Comparison of ENCODE assay signal across 16 cellular contexts in genomic region chr9:78566521-78566920, GRCh38.
A peak's percentile ranks its signal among the peaks of the same experiment; 100 is the strongest.
DNase-seq lines count a peak whose midpoint lies in the region; ATAC-seq and TF ChIP-seq lines count a peak whose summit lies in the region.
"Had no signal": no experiment of that assay in that cellular context is flagged by ENCODE, and none has a peak within 500 bp of the region (broad histone marks: within the 10 kb centered on the region; RNA-seq: fewer than 3 reads in every experiment).

No MANE protein-coding gene starts in this region.

- H3K27me3 ChIP-seq in RWPE2 (ENCODE audit: insufficient read depth, poor library complexity, severe bottlenecking) = no peaks in the 10 kb centered on the region
- H3K27me3 ChIP-seq in osteoblast (ENCODE audit: insufficient read depth, low read length) = no peaks in the 10 kb centered on the region
- H3K27me3 ChIP-seq: BE2C, MG63 had no signal

- H3K79me2 ChIP-seq in osteoblast (ENCODE audit: insufficient read depth, low read length) = no peaks in the 10 kb centered on the region

- peak overlapping the region; percentile 87 for H2AFZ ChIP-seq in osteoblast (ENCODE audit: low read length)

- H3K4me1 Mint-ChIP-seq in T-helper 17 cell = no peaks in the 10 kb centered on the region

- H3K4me3 ChIP-seq in RWPE2 (ENCODE audit: severe bottlenecking) (no peak overlapping the region), osteoblast (ENCODE audit: insufficient read depth, low read length) (no peak overlapping the region)
- H3K4me3 ChIP-seq: MG63 had no signal

- H3K4me1 ChIP-seq in RWPE2 (ENCODE audit: insufficient read depth, poor library complexity, severe bottlenecking) (peaks cover 15% of the 10 kb centered on the region), osteoblast (ENCODE audit: insufficient read depth, low read length) (peaks cover 16% of the 10 kb centered on the region)

- DNase-seq in EH (ENCODE audit: low read depth) = peak; percentile 17
- no peak for DNase-seq in RWPE2 (ENCODE audit: low spot score)
- DNase-seq in ecto neural progenitor cell (ENCODE audit: low spot score) = peak; percentile 11
- DNase-seq in osteoblast (ENCODE audit: insufficient read length, low spot score, missing footprints) = no peak
- no peak for DNase-seq in HT-29 (ENCODE audit: low spot score)
- no peak for DNase-seq in T-helper 17 cell
- no peak for DNase-seq in cerebellum (ENCODE audit: low spot score)
- DNase-seq: BE2C; H9; Karpas-422; MG63; NCI-H187; NCI-H774; NK-92 treated with Interleukin-12 subunit alpha and Interleukin-12 subunit beta, amount 100 ng/mL, for 24 hours had no signal

- H3K27ac ChIP-seq in RWPE2 (ENCODE audit: poor library complexity, severe bottlenecking) = peak overlapping the region; percentile 54
- H3K27ac ChIP-seq in osteoblast (ENCODE audit: low read depth, low read length) = peak overlapping the region; percentile 34

- no peaks in the 10 kb centered on the region for H3K27me3 Mint-ChIP-seq in T-helper 17 cell

- TF ChIP-seq CTCF in RWPE2 (IDR thresholded peaks at IDR 0.05; ENCODE audit: poor library complexity, severe bottlenecking) (no peak), osteoblast (IDR thresholded peaks at IDR 0.05; ENCODE audit: extremely low read depth, low read depth, low read length) (no peak)

- H3K4me2 ChIP-seq in osteoblast (ENCODE audit: insufficient read depth, low read length) = no peak overlapping the region

- ATAC-seq in RWPE2 (ENCODE audit: low read depth) (no peak), GM19023 (IDR thresholded peaks at IDR 0.05; ENCODE audit: unreplicated experiment) (no peak), T-helper 17 cell (no peak)
- ATAC-seq: Panc1 had no signal

- H3K9me3 ChIP-seq in RWPE2 (ENCODE audit: severe bottlenecking) (no peaks in the 10 kb centered on the region), osteoblast (ENCODE audit: low read depth, low read length) (no peaks in the 10 kb centered on the region), T-helper 17 cell (ENCODE audit: control insufficient read depth, low read length, poor library complexity, severe bottlenecking) (no peaks in the 10 kb centered on the region)
- H3K9me3 ChIP-seq: BE2C, MG63 had no signal

- H3K36me3 Mint-ChIP-seq in T-helper 17 cell (ENCODE audit: low read depth) = no peaks in the 10 kb centered on the region

- no peaks in the 10 kb centered on the region for H3K36me3 ChIP-seq in RWPE2 (ENCODE audit: low read depth)
- no peaks in the 10 kb centered on the region for H3K36me3 ChIP-seq in osteoblast (ENCODE audit: insufficient read depth, low read length)
- H3K36me3 ChIP-seq: BE2C, MG63 had no signal

- no peak overlapping the region for H3K4me3 Mint-ChIP-seq in T-helper 17 cell
- H3K4me3 Mint-ChIP-seq: H9 had no signal

- H3K27ac Mint-ChIP-seq in T-helper 17 cell = no peak overlapping the region

- H4K20me1 ChIP-seq in osteoblast (ENCODE audit: insufficient read depth, low read length) = no peaks in the 10 kb centered on the region

Comparison
In these comparisons a context has a peak if more than half of its experiments do, and no peak if none do; other contexts are left out.
1. DNase-seq: peak in EH (single experiment) and ecto neural progenitor cell (single experiment); none in RWPE2 (single experiment), osteoblast (single experiment), HT-29 (single experiment), T-helper 17 cell (0 of 3) and cerebellum (single experiment).